9 cellular contexts compared by ENCODE assay signal in the genomic region with DNA sequence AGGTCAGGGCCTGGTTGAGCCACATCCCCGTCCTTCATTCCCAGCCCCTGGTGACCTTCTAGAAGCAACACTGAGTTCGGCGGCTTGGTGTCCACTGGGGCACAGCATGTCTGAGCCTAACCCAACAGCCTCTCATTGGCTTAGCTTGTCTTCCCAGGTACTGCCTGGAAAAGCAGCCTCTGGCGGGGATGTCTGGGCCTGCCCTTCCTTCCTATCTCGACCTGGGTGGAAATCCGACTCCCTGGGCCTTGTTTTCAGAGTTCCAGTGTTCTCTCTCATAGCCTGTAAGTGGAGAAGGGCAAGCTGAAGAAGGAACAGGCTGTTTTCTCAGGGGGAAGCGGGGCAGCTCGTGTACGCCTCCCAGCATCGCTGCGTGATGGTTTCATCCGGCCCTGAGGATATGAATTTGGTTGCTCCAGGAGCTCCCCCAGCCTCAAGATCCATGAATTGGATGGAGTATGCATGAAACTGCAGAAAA.
A peak's percentile ranks its signal among the peaks of the same experiment; 100 is the strongest.
DNase-seq lines count a peak whose midpoint lies in the region; ATAC-seq, FAIRE-seq and TF ChIP-seq lines count a peak whose summit lies in the region.
"Had no signal": no experiment of that assay in that cellular context is flagged by ENCODE, and none has a peak within 500 bp of the region (broad histone marks: within the 10 kb centered on the region; RNA-seq: fewer than 3 reads in every experiment).

No MANE protein-coding gene starts in this region.

- H3K36me3 ChIP-seq in Panc1 (ENCODE audit: control insufficient read depth, insufficient read depth, low read length): no peaks in the 10 kb centered on the region
- H3K36me3 ChIP-seq in esophagus muscularis mucosa: no peaks in the 10 kb centered on the region
- no peaks in the 10 kb centered on the region for H3K36me3 ChIP-seq in small intestine (ENCODE audit: control insufficient read depth in 2 of 2, insufficient read depth in 2 of 2, low read length in 2 of 2)

- in situ Hi-C loops in Panc1 (cut with HindIII; ENCODE audit: low pct_unique_long_range_greater_than_20kb, low sequenced_read_pairs): loop anchor here (25.0 kb wide), 1 partner anchor 261 kb away; no protein-coding TSS in a partner anchor

- peak; percentile 37 for DNase-seq in DMS153 (lab: John Stamatoyannopoulos, UW)
- no peak for DNase-seq in DMS153 treated with DMSO at 0.1 percent for 48 hours (lab: John Stamatoyannopoulos, UW; ENCODE audit: unreplicated experiment)
- DNase-seq in Panc1 (ENCODE audit: low read depth, low spot score): no peak
- DNase-seq in esophagus muscularis mucosa (ENCODE audit: extremely low spot score): no peak
- DNase-seq in small intestine: no peak
- DNase-seq in NCI-H446 treated with DMSO at 0.1 percent for 48 hours (lab: John Stamatoyannopoulos, UW): no peak
- no peak for DNase-seq in NK-92 (lab: John Stamatoyannopoulos, UW; ENCODE audit: unreplicated experiment)
- DNase-seq in GM19238 (ENCODE audit: insufficient read length, low spot score): no peak

- no peaks in the 10 kb centered on the region for H3K27me3 ChIP-seq in Panc1 (ENCODE audit: control insufficient read depth, insufficient read depth, low read length)
- no peaks in the 10 kb centered on the region for H3K27me3 ChIP-seq in esophagus muscularis mucosa
- no peaks in the 10 kb centered on the region for H3K27me3 ChIP-seq in small intestine (ENCODE audit: control insufficient read depth in 2 of 2, insufficient read depth in 2 of 2, low read length in 2 of 2)

- TF ChIP-seq POLR2A in esophagus muscularis mucosa (IDR thresholded peaks at IDR 0.05; ENCODE audit: low read depth): no peak

- TF ChIP-seq EP300 in esophagus muscularis mucosa (IDR thresholded peaks at IDR 0.05): no peak

- 74% methylated on average over 7 of the region's 12 CpGs for WGBS in esophagus muscularis mucosa
- WGBS in small intestine, 3 donors: 71 to 86% (median 86%) methylated on average over 12 of the region's 12 CpGs

- H3K4me3 ChIP-seq in Panc1 (ENCODE audit: low read depth in 2 of 2, low read length in 2 of 2): no peak overlapping the region
- no peak overlapping the region for H3K4me3 ChIP-seq in esophagus muscularis mucosa
- no peak overlapping the region for H3K4me3 ChIP-seq in small intestine (ENCODE audit: low read depth in 1 of 2, low read length in 2 of 2)

- CTCF ChIA-PET in Panc1 (lab: Charles Lee): interaction anchor here (0.5 kb wide), 1 partner anchor 233 kb away, joined by 6 read pairs; no protein-coding TSS in a partner anchor

- no TSS peak for BruUV-seq in Panc1 (replicated peaks; lab: Mats Ljungman, UMichigan)

- H3K27ac ChIP-seq in Panc1 (ENCODE audit: low read length) (peak overlapping the region; percentile 95), esophagus muscularis mucosa (replicated peaks in 1 of 4) (peak overlapping the region; percentile 97 to 98 (median 98)), small intestine (ENCODE audit: low read depth in 1 of 2, low read length in 1 of 2) (peak overlapping the region; percentile 96 to 97)

- POLR2A ChIA-PET in Panc1 (lab: Charles Lee): interaction anchor here (3.5 kb wide), 1 partner anchor 114 kb away, joined by 38 read pairs; no protein-coding TSS in a partner anchor

- H3K9me3 ChIP-seq in Panc1 (ENCODE audit: control insufficient read depth, insufficient read depth, low read depth, low read length) (no peaks in the 10 kb centered on the region), esophagus muscularis mucosa (no peaks in the 10 kb centered on the region), small intestine (ENCODE audit: control insufficient read depth, low read depth) (no peaks in the 10 kb centered on the region)

- no peak for TF ChIP-seq CTCF in Panc1 (IDR thresholded peaks at IDR 0.05)
- TF ChIP-seq CTCF in esophagus muscularis mucosa (IDR thresholded peaks at IDR 0.05): no peak

- no peak for FAIRE-seq in small intestine (lab: Jason Lieb, UNC)
- FAIRE-seq: A204.1 had no signal

- ATAC-seq in Panc1: no peak

- intact Hi-C loops in Panc1 (cut with micrococcal nuclease; ENCODE audit: unreplicated experiment): loop anchor here (10.0 kb wide), 1 partner anchor 232 kb away; no protein-coding TSS in a partner anchor
- intact Hi-C loops in esophagus muscularis mucosa (cut with DNase I): loop anchor here (10.0 kb wide), 2 partner anchors 188 to 192 kb away; no protein-coding TSS in a partner anchor

- H3K4me1 ChIP-seq in Panc1 (ENCODE audit: control insufficient read depth, insufficient read depth, low read length) (peaks cover 79% of the 10 kb centered on the region), esophagus muscularis mucosa (peaks cover 62 to 75% (median 72%) of the 10 kb centered on the region in 4 donors), small intestine (ENCODE audit: control insufficient read depth in 2 of 2, insufficient read depth in 1 of 2, low read depth in 1 of 2, low read length in 1 of 2) (peaks cover 23 to 40% of the 10 kb centered on the region in 2 donors)
